ENCODE assay signal across 1 cellular context in the genomic region with DNA sequence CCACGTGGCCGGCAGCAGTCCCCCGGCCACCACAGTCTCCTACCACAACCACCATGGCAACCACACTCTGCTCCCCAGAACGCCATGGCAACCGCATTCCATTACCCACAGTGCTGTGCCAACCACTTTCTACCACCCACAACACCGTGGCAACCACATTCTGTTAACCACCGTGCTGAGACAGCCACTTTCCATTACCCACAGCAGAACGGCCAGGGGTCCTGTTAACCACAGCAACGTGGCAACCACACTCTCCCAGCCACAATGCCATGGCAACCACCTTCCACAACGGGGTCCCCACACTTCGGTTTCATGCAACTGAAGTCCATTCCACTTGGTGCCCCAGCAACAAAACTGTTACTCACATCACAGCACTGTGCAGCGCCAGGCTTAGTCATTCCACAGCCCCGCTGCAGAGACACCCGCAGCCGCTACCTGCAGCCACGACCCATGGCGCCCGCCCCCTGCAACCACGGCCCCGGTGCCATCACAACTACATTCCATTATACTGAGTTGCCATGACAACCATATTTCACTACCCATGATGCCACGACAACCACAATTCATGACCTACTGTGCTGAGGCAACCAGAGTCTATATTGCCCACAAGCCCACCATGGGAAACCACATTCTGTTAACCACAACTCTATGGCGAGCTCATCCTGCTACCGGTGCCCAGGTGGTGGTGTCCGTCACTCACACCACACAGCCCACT.
TF ChIP-seq lines count a peak whose summit lies in the region.

No MANE protein-coding gene starts in this region.

TF ChIP-seq in GM23338, 12 proteins besides CTCF, POLR2A, EP300 and RAD21 (continued from another document):
- TF ChIP-seq, protein P1, sequence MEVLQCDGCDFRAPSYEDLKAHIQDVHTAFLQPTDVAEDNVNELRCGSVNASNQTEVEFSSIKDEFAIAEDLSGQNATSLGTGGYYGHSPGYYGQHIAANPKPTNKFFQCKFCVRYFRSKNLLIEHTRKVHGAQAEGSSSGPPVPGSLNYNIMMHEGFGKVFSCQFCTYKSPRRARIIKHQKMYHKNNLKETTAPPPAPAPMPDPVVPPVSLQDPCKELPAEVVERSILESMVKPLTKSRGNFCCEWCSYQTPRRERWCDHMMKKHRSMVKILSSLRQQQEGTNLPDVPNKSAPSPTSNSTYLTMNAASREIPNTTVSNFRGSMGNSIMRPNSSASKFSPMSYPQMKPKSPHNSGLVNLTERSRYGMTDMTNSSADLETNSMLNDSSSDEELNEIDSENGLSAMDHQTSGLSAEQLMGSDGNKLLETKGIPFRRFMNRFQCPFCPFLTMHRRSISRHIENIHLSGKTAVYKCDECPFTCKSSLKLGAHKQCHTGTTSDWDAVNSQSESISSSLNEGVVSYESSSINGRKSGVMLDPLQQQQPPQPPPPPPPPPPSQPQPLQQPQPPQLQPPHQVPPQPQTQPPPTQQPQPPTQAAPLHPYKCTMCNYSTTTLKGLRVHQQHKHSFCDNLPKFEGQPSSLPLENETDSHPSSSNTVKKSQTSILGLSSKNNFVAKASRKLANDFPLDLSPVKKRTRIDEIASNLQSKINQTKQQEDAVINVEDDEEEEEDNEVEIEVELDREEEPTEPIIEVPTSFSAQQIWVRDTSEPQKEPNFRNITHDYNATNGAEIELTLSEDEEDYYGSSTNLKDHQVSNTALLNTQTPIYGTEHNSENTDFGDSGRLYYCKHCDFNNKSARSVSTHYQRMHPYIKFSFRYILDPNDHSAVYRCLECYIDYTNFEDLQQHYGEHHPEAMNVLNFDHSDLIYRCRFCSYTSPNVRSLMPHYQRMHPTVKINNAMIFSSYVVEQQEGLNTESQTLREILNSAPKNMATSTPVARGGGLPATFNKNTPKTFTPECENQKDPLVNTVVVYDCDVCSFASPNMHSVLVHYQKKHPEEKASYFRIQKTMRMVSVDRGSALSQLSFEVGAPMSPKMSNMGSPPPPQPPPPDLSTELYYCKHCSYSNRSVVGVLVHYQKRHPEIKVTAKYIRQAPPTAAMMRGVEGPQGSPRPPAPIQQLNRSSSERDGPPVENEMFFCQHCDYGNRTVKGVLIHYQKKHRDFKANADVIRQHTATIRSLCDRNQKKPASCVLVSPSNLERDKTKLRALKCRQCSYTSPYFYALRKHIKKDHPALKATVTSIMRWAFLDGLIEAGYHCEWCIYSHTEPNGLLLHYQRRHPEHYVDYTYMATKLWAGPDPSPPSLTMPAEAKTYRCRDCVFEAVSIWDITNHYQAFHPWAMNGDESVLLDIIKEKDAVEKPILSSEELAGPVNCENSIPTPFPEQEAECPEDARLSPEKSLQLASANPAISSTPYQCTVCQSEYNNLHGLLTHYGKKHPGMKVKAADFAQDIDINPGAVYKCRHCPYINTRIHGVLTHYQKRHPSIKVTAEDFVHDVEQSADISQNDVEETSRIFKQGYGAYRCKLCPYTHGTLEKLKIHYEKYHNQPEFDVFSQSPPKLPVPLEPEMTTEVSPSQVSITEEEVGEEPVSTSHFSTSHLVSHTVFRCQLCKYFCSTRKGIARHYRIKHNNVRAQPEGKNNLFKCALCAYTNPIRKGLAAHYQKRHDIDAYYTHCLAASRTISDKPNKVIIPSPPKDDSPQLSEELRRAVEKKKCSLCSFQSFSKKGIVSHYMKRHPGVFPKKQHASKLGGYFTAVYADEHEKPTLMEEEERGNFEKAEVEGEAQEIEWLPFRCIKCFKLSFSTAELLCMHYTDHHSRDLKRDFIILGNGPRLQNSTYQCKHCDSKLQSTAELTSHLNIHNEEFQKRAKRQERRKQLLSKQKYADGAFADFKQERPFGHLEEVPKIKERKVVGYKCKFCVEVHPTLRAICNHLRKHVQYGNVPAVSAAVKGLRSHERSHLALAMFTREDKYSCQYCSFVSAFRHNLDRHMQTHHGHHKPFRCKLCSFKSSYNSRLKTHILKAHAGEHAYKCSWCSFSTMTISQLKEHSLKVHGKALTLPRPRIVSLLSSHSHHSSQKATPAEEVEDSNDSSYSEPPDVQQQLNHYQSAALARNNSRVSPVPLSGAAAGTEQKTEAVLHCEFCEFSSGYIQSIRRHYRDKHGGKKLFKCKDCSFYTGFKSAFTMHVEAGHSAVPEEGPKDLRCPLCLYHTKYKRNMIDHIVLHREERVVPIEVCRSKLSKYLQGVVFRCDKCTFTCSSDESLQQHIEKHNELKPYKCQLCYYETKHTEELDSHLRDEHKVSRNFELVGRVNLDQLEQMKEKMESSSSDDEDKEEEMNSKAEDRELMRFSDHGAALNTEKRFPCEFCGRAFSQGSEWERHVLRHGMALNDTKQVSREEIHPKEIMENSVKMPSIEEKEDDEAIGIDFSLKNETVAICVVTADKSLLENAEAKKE (CRISPR knock-in tag; IDR thresholded peaks at IDR 0.05), result no peak
- TF ChIP-seq, protein P2, sequence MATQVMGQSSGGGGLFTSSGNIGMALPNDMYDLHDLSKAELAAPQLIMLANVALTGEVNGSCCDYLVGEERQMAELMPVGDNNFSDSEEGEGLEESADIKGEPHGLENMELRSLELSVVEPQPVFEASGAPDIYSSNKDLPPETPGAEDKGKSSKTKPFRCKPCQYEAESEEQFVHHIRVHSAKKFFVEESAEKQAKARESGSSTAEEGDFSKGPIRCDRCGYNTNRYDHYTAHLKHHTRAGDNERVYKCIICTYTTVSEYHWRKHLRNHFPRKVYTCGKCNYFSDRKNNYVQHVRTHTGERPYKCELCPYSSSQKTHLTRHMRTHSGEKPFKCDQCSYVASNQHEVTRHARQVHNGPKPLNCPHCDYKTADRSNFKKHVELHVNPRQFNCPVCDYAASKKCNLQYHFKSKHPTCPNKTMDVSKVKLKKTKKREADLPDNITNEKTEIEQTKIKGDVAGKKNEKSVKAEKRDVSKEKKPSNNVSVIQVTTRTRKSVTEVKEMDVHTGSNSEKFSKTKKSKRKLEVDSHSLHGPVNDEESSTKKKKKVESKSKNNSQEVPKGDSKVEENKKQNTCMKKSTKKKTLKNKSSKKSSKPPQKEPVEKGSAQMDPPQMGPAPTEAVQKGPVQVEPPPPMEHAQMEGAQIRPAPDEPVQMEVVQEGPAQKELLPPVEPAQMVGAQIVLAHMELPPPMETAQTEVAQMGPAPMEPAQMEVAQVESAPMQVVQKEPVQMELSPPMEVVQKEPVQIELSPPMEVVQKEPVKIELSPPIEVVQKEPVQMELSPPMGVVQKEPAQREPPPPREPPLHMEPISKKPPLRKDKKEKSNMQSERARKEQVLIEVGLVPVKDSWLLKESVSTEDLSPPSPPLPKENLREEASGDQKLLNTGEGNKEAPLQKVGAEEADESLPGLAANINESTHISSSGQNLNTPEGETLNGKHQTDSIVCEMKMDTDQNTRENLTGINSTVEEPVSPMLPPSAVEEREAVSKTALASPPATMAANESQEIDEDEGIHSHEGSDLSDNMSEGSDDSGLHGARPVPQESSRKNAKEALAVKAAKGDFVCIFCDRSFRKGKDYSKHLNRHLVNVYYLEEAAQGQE (IDR thresholded peaks at IDR 0.05; ENCODE audit: unreplicated experiment), result no peak
